In the genomic region with DNA sequence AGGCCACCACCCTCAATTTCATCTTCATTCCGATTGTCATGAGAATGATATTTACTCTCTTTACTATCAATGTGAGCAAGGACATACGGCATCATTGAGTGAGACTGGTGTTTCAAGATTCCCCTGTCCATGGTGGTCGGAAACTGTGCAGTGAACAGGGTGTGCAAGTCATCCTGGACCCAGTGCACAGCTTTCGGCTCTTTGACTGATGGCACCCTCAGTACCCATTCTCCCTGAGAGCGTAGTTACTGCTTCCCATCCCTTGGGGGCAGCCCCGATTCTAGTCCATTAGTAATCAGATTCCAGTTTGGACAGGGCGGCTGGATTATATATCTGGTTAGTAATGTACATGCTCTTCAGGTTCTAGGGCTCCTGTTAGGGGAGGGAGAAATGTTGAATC, we compare ENCODE assay signal across 9 cellular contexts.
DNase-seq lines count a peak whose midpoint lies in the region; ATAC-seq, FAIRE-seq and TF ChIP-seq lines count a peak whose summit lies in the region.
"Had no signal": no experiment of that assay in that cellular context is flagged by ENCODE, and none has a peak within 500 bp of the region (broad histone marks: within the 10 kb centered on the region; RNA-seq: fewer than 3 reads in every experiment).

No MANE protein-coding gene starts in this region.

- H2AFZ ChIP-seq in H1 (ENCODE audit: low read length): no peak overlapping the region

- H3K79me2 ChIP-seq in H1 (ENCODE audit: control insufficient read depth in 1 of 2, insufficient read depth in 2 of 2, low read length in 2 of 2): no peaks in the 10 kb centered on the region

- no peaks in the 10 kb centered on the region for H3K79me1 ChIP-seq in H1 (ENCODE audit: low read depth, low read length)

- no peaks in the 10 kb centered on the region for H3K36me3 Mint-ChIP-seq in CD14-positive monocyte

- H3K27me3 ChIP-seq in H1 (replicated peaks in 1 of 4; ENCODE audit: control insufficient read depth in 3 of 4, extremely low read depth in 1 of 4, insufficient read depth in 3 of 4, low read length in 3 of 4): no peaks in the 10 kb centered on the region
- H3K27me3 ChIP-seq: adrenal gland had no signal

- H4K5ac ChIP-seq in H1 (ENCODE audit: insufficient read length, low read depth, low read length): no peak overlapping the region

- no peaks in the 10 kb centered on the region for H3K9me3 ChIP-seq in H1 (ENCODE audit: insufficient read depth in 2 of 2, low read depth in 1 of 2, low read length in 1 of 2)
- H3K9me3 ChIP-seq: adrenal gland had no signal

- H3K23ac ChIP-seq in H1 (ENCODE audit: insufficient read length): no peak overlapping the region

- no peaks in the 10 kb centered on the region for H4K20me1 ChIP-seq in H1 (replicated peaks in 1 of 2; ENCODE audit: control insufficient read depth in 1 of 2, insufficient read depth in 2 of 2, low read length in 2 of 2)

- DNase-seq in CD14-positive monocyte (ENCODE audit: low spot score) (no peak), NCI-H69 (lab: John Stamatoyannopoulos, UW) (peak; percentile 25), H1 (ENCODE audit: low read depth in 1 of 2, low spot score in 2 of 2) (no peak), NCI-H446 treated with DMSO at 0.1 percent for 48 hours (lab: John Stamatoyannopoulos, UW) (no peak), NCI-H2029 treated with DMSO at 0.1 percent for 48 hours (lab: John Stamatoyannopoulos, UW) (no peak)
- DNase-seq: adrenal gland had no signal

- no peak for TF ChIP-seq EP300 in H1 (IDR thresholded peaks at IDR 0.05; ENCODE audit: borderline replicate concordance in 1 of 2, low read depth in 2 of 2, low read length in 2 of 2)

- H3K27ac ChIP-seq in H1 (ENCODE audit: low read depth, low read length): no peak overlapping the region
- H3K27ac ChIP-seq: adrenal gland had no signal

- H3K4me2 ChIP-seq in H1 (ENCODE audit: insufficient read depth in 1 of 2, low read depth in 2 of 2, low read length in 2 of 2): no peak overlapping the region

- CTCF ChIA-PET in H1 (lab: Charles Lee; ENCODE audit: partially characterized antibody): interaction anchor here (1.0 to 5.2 kb wide), 11 partner anchors 10 to 793 kb away, joined by 3 to 35 read pairs (median 6); no protein-coding TSS in a partner anchor

- POLR2A ChIA-PET in H1 (lab: Charles Lee; ENCODE audit: partially characterized antibody): interaction anchor here (0.7 to 2.1 kb wide), 2 partner anchors 59 to 61 kb away, joined by 5 to 8 read pairs; partner anchors contain the start of gene SUB1

- FAIRE-seq in H1 (lab: Jason Lieb, UNC): no peak

- 80% methylated on average over 7 of the region's 7 CpGs; no CpG with 5 or more reads in 1 of the 2 experiments for WGBS in H1 (ENCODE audit: extremely low coverage in 1 of 2, insufficient coverage in 1 of 2, insufficient read length in 1 of 2, insufficient replicate concordance in 2 of 2, low coverage in 1 of 2, low lambda C conversion rate in 2 of 2, missing lambda C conversion rate in 1 of 2), 2 experiments

- no peak overlapping the region for H3K9ac ChIP-seq in H1 (replicated peaks in 1 of 4; ENCODE audit: extremely low read depth in 1 of 4, low read depth in 3 of 4, low read length in 3 of 4)

- ATAC-seq in HG03469 (IDR thresholded peaks at IDR 0.05; ENCODE audit: unreplicated experiment) (no peak), GM21825 (IDR thresholded peaks at IDR 0.05; ENCODE audit: unreplicated experiment) (no peak)

- no peak overlapping the region for H3K18ac ChIP-seq in H1 (ENCODE audit: extremely low read depth, low read length)

- peak in 1 of 2 experiments; percentile 35; a peak in 2 of 4 replicates for TF ChIP-seq RAD21 in H1 (IDR thresholded peaks at IDR 0.05 in 1 of 2, conservative IDR thresholded peaks at IDR 0.05 in 1 of 2; ENCODE audit: low read depth in 2 of 2, low read length in 2 of 2)

- H2BK120ac ChIP-seq in H1 (replicated peaks; ENCODE audit: low read depth, low read length): no peak overlapping the region

- H2BK12ac ChIP-seq in H1 (ENCODE audit: low read depth, low read length): no peak overlapping the region

- peaks cover 0 to 13% (median 0%) of the 10 kb centered on the region in 3 donors for H3K27me3 Mint-ChIP-seq in CD14-positive monocyte (ENCODE audit: low read depth in 3 of 3)

- no peak overlapping the region for H3K4me3 ChIP-seq in H1 (ENCODE audit: extremely low read depth in 1 of 4, insufficient read depth in 2 of 4, low read depth in 3 of 4, low read length in 4 of 4)
- H3K4me3 ChIP-seq: adrenal gland had no signal

- no peak overlapping the region for H4K91ac ChIP-seq in H1 (replicated peaks; ENCODE audit: insufficient read length, low read length)

- no peak for TF ChIP-seq POLR2A in H1 (IDR thresholded peaks at IDR 0.05; ENCODE audit: control extremely low read depth in 1 of 2, low read depth in 2 of 2, low read length in 2 of 2)

- peak overlapping the region in 5 of 7 donors; percentile 74 to 97 (median 92) for H3K27ac Mint-ChIP-seq in CD14-positive monocyte

- H3K56ac ChIP-seq in H1 (replicated peaks; ENCODE audit: insufficient read length, low read depth, low read length): no peak overlapping the region

- peaks cover 51% of the 10 kb centered on the region for H3K4me1 Mint-ChIP-seq in CD14-positive monocyte

- H2BK5ac ChIP-seq in H1 (ENCODE audit: low read depth, low read length): no peak overlapping the region

- H3K4me3 Mint-ChIP-seq in CD14-positive monocyte: no peak overlapping the region

- H3K14ac ChIP-seq in H1 (ENCODE audit: insufficient read length): no peak overlapping the region

- intact Hi-C loops in CD14-positive monocyte (cut with micrococcal nuclease): loop anchor here in 1 of 2 donors (10.0 kb wide), 1 partner anchor 79 kb away; the partner anchor contains the start of gene ZFR

- H3K4me1 ChIP-seq in H1 (replicated peaks in 1 of 4; ENCODE audit: control insufficient read depth in 3 of 4, insufficient read depth in 4 of 4, low read length in 3 of 4): no peaks in the 10 kb centered on the region
- H3K4me1 ChIP-seq: adrenal gland had no signal

- H3K4ac ChIP-seq in H1 (replicated peaks; ENCODE audit: insufficient read length, low read depth, low read length): no peak overlapping the region

- no peaks in the 10 kb centered on the region for H3K36me3 ChIP-seq in H1 (ENCODE audit: control insufficient read depth in 2 of 4, insufficient read depth in 4 of 4, low read length in 3 of 4)
- H3K36me3 ChIP-seq: adrenal gland had no signal

- no peak overlapping the region for H2AK5ac ChIP-seq in H1 (ENCODE audit: low read depth, low read length)

- TF ChIP-seq CTCF in CD14-positive monocyte (IDR thresholded peaks at IDR 0.05) (no peak), GM12872 (IDR thresholded peaks at IDR 0.05; ENCODE audit: insufficient read depth, low read depth, low read length) (0 out of 3 replicates have a peak, but pooled peaks have one; percentile 19), H1 (IDR thresholded peaks at IDR 0.05; ENCODE audit: control extremely low read depth in 1 of 3, insufficient read depth in 1 of 3, low read depth in 1 of 3, low read length in 3 of 3) (peak; percentile 19 to 41 (median 35); a peak in 3 of 4 replicates)

- H2BK20ac ChIP-seq in H1 (ENCODE audit: low read length): no peak overlapping the region

- no peaks in the 10 kb centered on the region for H3K23me2 ChIP-seq in H1 (ENCODE audit: low read depth, low read length)

- H3K9me3 Mint-ChIP-seq in CD14-positive monocyte: no peaks in the 10 kb centered on the region

- H4K8ac ChIP-seq in H1 (ENCODE audit: extremely low read depth, insufficient read depth, low read length): no peak overlapping the region

- H2BK15ac ChIP-seq in H1 (ENCODE audit: low read length): no peak overlapping the region

TF ChIP-seq in H1, 55 proteins besides CTCF, POLR2A, EP300 and RAD21:
- TF ChIP-seq ZNF274 (IDR thresholded peaks at IDR 0.05; ENCODE audit: borderline replicate concordance, extremely low read depth, low read length) (no peak), NRF1 (IDR thresholded peaks at IDR 0.05; ENCODE audit: low read depth, low read length) (no peak), ATF3 (IDR thresholded peaks at IDR 0.05; ENCODE audit: insufficient read depth, low read depth, low read length) (no peak)
TF ChIP-seq in H1: peak in this region for 0.
